1 cellular context compared by ENCODE assay signal in genomic region chr9:87674565-87675299, GRCh38.
TF ChIP-seq lines count a peak whose summit lies in the region.

No MANE protein-coding gene starts in this region.

TF ChIP-seq in K562, 482 proteins besides CTCF, POLR2A, EP300 and RAD21 (continued from another document and continues in another):
- TF ChIP-seq, protein P1, sequence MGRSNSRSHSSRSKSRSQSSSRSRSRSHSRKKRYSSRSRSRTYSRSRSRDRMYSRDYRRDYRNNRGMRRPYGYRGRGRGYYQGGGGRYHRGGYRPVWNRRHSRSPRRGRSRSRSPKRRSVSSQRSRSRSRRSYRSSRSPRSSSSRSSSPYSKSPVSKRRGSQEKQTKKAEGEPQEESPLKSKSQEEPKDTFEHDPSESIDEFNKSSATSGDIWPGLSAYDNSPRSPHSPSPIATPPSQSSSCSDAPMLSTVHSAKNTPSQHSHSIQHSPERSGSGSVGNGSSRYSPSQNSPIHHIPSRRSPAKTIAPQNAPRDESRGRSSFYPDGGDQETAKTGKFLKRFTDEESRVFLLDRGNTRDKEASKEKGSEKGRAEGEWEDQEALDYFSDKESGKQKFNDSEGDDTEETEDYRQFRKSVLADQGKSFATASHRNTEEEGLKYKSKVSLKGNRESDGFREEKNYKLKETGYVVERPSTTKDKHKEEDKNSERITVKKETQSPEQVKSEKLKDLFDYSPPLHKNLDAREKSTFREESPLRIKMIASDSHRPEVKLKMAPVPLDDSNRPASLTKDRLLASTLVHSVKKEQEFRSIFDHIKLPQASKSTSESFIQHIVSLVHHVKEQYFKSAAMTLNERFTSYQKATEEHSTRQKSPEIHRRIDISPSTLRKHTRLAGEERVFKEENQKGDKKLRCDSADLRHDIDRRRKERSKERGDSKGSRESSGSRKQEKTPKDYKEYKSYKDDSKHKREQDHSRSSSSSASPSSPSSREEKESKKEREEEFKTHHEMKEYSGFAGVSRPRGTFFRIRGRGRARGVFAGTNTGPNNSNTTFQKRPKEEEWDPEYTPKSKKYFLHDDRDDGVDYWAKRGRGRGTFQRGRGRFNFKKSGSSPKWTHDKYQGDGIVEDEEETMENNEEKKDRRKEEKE (IDR thresholded peaks at IDR 0.05; ENCODE audit: borderline replicate concordance in 1 of 2, control insufficient read depth in 1 of 2, low read depth in 2 of 2, low read length in 1 of 2): no peak
- peak; percentile 69 for TF ChIP-seq RBBP5 (IDR thresholded peaks at IDR 0.05; ENCODE audit: borderline replicate concordance, insufficient read depth, low read length, poor library complexity, severe bottlenecking)
- TF ChIP-seq GABPA (tag; conservative IDR thresholded peaks at IDR 0.05; ENCODE audit: low read depth): 0 out of 2 replicates have a peak, but pooled peaks have one; percentile 13
- TF ChIP-seq CBX3 (IDR thresholded peaks at IDR 0.05; ENCODE audit: borderline replicate concordance in 1 of 2, low read length in 2 of 2): peak in 1 of 2 experiments; percentile 50; a peak in 1 of 3 replicates
- TF ChIP-seq GABPB1 (CRISPR knock-in tag; IDR thresholded peaks at IDR 0.05): no peak
- no peak for TF ChIP-seq HCFC1 (IDR thresholded peaks at IDR 0.05; ENCODE audit: low read depth, low read length)
- TF ChIP-seq SAP30 (IDR thresholded peaks at IDR 0.05; ENCODE audit: borderline replicate concordance, insufficient read depth, low read depth, low read length, poor library complexity, severe bottlenecking): no peak
- peak; percentile 74; the same call in 1 of the 2 replicates for TF ChIP-seq CREB3L1 (IDR thresholded peaks at IDR 0.05; ENCODE audit: borderline replicate concordance, low read depth)
- TF ChIP-seq FOXA1 (IDR thresholded peaks at IDR 0.05; ENCODE audit: borderline replicate concordance): no peak
- no peak for TF ChIP-seq NR2C1 (IDR thresholded peaks at IDR 0.05)
- TF ChIP-seq NR2C1 (tag; IDR thresholded peaks at IDR 0.05): 0 out of 2 replicates have a peak, but pooled peaks have one; percentile 48
- peak; percentile 25; the same call in 1 of the 2 replicates for TF ChIP-seq USF1 (CRISPR knock-in tag; IDR thresholded peaks at IDR 0.05)
- TF ChIP-seq XRCC4 (IDR thresholded peaks at IDR 0.05; ENCODE audit: extremely low read depth, insufficient read depth, insufficient read length): no peak
- TF ChIP-seq LARP7 (IDR thresholded peaks at IDR 0.05): no peak
- TF ChIP-seq POLR2H (tag; IDR thresholded peaks at IDR 0.05; ENCODE audit: low read depth): no peak
- no peak for TF ChIP-seq ZNF77 (CRISPR knock-in tag; IDR thresholded peaks at IDR 0.05)
- peak; percentile 28 for TF ChIP-seq MEIS2 (IDR thresholded peaks at IDR 0.05; ENCODE audit: partially characterized antibody)
- 0 out of 2 replicates have a peak, but pooled peaks have one; percentile 29 for TF ChIP-seq MBD2 (IDR thresholded peaks at IDR 0.05; ENCODE audit: borderline replicate concordance, low read depth)
- peak; percentile 51; the same call in 1 of the 2 replicates for TF ChIP-seq ZKSCAN8 (CRISPR knock-in tag; IDR thresholded peaks at IDR 0.05)
- TF ChIP-seq HDAC2 (IDR thresholded peaks at IDR 0.05): no peak
- no peak for TF ChIP-seq ZBTB2 (IDR thresholded peaks at IDR 0.05)
- TF ChIP-seq TARDBP (IDR thresholded peaks at IDR 0.05): no peak
- TF ChIP-seq RFX1 (IDR thresholded peaks at IDR 0.05): peak; percentile 39; the same call in 1 of the 2 replicates
- peak; percentile 34; the same call in 1 of the 2 replicates for TF ChIP-seq NFE2 (IDR thresholded peaks at IDR 0.05; ENCODE audit: low read depth)
- TF ChIP-seq, protein P2, sequence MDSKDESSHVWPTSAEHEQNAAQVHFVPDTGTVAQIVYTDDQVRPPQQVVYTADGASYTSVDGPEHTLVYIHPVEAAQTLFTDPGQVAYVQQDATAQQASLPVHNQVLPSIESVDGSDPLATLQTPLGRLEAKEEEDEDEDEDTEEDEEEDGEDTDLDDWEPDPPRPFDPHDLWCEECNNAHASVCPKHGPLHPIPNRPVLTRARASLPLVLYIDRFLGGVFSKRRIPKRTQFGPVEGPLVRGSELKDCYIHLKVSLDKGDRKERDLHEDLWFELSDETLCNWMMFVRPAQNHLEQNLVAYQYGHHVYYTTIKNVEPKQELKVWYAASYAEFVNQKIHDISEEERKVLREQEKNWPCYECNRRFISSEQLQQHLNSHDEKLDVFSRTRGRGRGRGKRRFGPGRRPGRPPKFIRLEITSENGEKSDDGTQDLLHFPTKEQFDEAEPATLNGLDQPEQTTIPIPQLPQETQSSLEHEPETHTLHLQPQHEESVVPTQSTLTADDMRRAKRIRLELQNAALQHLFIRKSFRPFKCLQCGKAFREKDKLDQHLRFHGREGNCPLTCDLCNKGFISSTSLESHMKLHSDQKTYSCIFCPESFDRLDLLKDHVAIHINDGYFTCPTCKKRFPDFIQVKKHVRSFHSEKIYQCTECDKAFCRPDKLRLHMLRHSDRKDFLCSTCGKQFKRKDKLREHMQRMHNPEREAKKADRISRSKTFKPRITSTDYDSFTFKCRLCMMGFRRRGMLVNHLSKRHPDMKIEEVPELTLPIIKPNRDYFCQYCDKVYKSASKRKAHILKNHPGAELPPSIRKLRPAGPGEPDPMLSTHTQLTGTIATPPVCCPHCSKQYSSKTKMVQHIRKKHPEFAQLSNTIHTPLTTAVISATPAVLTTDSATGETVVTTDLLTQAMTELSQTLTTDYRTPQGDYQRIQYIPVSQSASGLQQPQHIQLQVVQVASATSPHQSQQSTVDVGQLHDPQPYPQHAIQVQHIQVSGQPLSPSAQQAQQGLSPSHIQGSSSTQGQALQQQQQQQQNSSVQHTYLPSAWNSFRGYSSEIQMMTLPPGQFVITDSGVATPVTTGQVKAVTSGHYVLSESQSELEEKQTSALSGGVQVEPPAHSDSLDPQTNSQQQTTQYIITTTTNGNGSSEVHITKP (IDR thresholded peaks at IDR 0.05; ENCODE audit: partially characterized antibody): peak; percentile 89
- TF ChIP-seq ZNF75A (CRISPR knock-in tag; IDR thresholded peaks at IDR 0.05): no peak
- TF ChIP-seq BMI1 (IDR thresholded peaks at IDR 0.05; ENCODE audit: low read length): no peak
- TF ChIP-seq, protein P3, sequence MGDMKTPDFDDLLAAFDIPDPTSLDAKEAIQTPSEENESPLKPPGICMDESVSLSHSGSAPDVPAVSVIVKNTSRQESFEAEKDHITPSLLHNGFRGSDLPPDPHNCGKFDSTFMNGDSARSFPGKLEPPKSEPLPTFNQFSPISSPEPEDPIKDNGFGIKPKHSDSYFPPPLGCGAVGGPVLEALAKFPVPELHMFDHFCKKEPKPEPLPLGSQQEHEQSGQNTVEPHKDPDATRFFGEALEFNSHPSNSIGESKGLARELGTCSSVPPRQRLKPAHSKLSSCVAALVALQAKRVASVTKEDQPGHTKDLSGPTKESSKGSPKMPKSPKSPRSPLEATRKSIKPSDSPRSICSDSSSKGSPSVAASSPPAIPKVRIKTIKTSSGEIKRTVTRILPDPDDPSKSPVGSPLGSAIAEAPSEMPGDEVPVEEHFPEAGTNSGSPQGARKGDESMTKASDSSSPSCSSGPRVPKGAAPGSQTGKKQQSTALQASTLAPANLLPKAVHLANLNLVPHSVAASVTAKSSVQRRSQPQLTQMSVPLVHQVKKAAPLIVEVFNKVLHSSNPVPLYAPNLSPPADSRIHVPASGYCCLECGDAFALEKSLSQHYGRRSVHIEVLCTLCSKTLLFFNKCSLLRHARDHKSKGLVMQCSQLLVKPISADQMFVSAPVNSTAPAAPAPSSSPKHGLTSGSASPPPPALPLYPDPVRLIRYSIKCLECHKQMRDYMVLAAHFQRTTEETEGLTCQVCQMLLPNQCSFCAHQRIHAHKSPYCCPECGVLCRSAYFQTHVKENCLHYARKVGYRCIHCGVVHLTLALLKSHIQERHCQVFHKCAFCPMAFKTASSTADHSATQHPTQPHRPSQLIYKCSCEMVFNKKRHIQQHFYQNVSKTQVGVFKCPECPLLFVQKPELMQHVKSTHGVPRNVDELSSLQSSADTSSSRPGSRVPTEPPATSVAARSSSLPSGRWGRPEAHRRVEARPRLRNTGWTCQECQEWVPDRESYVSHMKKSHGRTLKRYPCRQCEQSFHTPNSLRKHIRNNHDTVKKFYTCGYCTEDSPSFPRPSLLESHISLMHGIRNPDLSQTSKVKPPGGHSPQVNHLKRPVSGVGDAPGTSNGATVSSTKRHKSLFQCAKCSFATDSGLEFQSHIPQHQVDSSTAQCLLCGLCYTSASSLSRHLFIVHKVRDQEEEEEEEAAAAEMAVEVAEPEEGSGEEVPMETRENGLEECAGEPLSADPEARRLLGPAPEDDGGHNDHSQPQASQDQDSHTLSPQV (IDR thresholded peaks at IDR 0.05): peak; percentile 75
- no peak for TF ChIP-seq KLF13 (tag; IDR thresholded peaks at IDR 0.05; ENCODE audit: borderline replicate concordance, low read depth)
